In the genomic region with DNA sequence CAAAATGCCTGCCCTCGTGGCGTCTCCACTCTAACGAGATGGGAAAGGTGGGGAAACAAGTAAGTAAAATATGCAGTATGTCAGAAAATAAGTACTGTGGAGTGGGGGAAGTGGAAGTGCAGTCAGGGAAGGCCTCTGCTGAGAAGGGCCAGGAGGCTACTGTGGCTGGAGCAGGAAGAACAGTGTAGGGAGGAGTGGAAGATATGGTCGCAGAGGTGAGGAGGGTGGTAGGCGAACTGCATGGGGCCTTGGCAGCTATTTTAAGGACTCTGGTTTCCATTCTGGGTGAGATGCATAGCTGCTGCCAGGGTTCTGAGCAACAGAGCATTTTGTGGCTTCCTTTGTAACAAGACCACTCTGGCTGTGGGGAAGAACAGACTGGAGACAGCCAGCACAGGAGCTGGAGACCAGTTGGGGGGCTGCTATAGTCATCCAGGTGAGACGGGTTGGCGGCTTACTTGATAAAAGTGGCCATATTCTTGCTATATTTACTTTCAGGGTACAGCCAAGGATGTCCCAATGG, we compare ENCODE assay signal across 15 cellular contexts. TPM values are rescaled to one million over a fixed set of nuclear protein-coding genes. Genes with fewer than 3 reads are reported as not detected.
A peak's percentile ranks its signal among the peaks of the same experiment; 100 is the strongest.
DNase-seq lines count a peak whose midpoint lies in the region; ATAC-seq and TF ChIP-seq lines count a peak whose summit lies in the region.
"Had no signal": no experiment of that assay in that cellular context is flagged by ENCODE, and none has a peak within 500 bp of the region (broad histone marks: within the 10 kb centered on the region; RNA-seq: fewer than 3 reads in every experiment).

No MANE protein-coding gene starts in this region.

- ATAC-seq in GM18505 (IDR thresholded peaks at IDR 0.05; ENCODE audit: unreplicated experiment) (no peak), GM19467 (IDR thresholded peaks at IDR 0.05; ENCODE audit: unreplicated experiment) (no peak), HG03565 (IDR thresholded peaks at IDR 0.05; ENCODE audit: unreplicated experiment) (no peak)

- TF ChIP-seq CTCF in PC-9 (conservative IDR thresholded peaks at IDR 0.05): no peak

- POLR2A ChIA-PET in PC-9 (lab: Charles Lee; ENCODE audit: unreplicated experiment): no interaction called here

- CTCF ChIA-PET in PC-9 (lab: Charles Lee): no interaction called here

- H3F3A ChIP-seq in PC-9 (ENCODE audit: insufficient read depth, low read depth): peaks cover 18% of the 10 kb centered on the region

- peak overlapping the region; percentile 58 to 97 (median 94) for H3K4me3 Mint-ChIP-seq in immature natural killer cell

- H3K9me2 ChIP-seq in PC-9 (ENCODE audit: insufficient read depth): no peaks in the 10 kb centered on the region

- H3K27me3 ChIP-seq in PC-9 (ENCODE audit: insufficient read depth, low read depth): no peaks in the 10 kb centered on the region

- H3K4me1 ChIP-seq in PC-9 (replicated peaks; ENCODE audit: insufficient read depth): peaks cover 27% of the 10 kb centered on the region

- H3K36me3 ChIP-seq in PC-9 (ENCODE audit: low read depth): no peaks in the 10 kb centered on the region

- peaks cover 12% of the 10 kb centered on the region; the same call in 1 of the 2 replicates for H4K20me1 ChIP-seq in PC-9 (ENCODE audit: insufficient read depth)

- peaks cover 0 to 7% (median 0%) of the 10 kb centered on the region in 3 donors for H3K36me3 Mint-ChIP-seq in immature natural killer cell

- H3K27me3 Mint-ChIP-seq in immature natural killer cell (ENCODE audit: low read depth in 3 of 3): peaks cover 4 to 16% (median 8%) of the 10 kb centered on the region in 3 donors
- H3K27me3 Mint-ChIP-seq: progenitor cell of endocrine pancreas had no signal

- peak; percentile 53 for TF ChIP-seq POLR2A in GM18505 (IDR thresholded peaks at IDR 0.05; ENCODE audit: borderline replicate concordance, extremely low read depth, insufficient read depth, insufficient read length)

- intact Hi-C loops in PC-9 (cut with micrococcal nuclease; ENCODE audit: unreplicated experiment): no loop called here

- DNase-seq in CD1c-positive myeloid dendritic cell (ENCODE audit: extremely low spot score): peak; percentile 24
- peak; percentile 61 for DNase-seq in UCSD-AML1 (lab: John Stamatoyannopoulos, UW; ENCODE audit: unreplicated experiment)
- DNase-seq in immature natural killer cell: no peak
- DNase-seq in PC-9: no peak
- no peak for DNase-seq in NCI-H146 (lab: John Stamatoyannopoulos, UW)
- DNase-seq: COR-L47, dermis blood vessel endothelial cell, NCI-H1417, NCI-H524 treated with DMSO at 0.1 percent for 48 hours, trophoblast cell had no signal

- BruUV-seq in PC-9 (replicated peaks; lab: Mats Ljungman, UMichigan): no TSS peak

- no peak overlapping the region for H3K4me3 ChIP-seq in PC-9
- H3K4me3 ChIP-seq: SK-N-MC had no signal

- peaks cover 97 to 100% of the 10 kb centered on the region in 2 donors for H3K4me1 Mint-ChIP-seq in immature natural killer cell

- no peak overlapping the region for H3K4me2 ChIP-seq in PC-9

- no peaks in the 10 kb centered on the region for H3K9me3 ChIP-seq in PC-9 (ENCODE audit: insufficient read depth, low read depth)

- no peak overlapping the region for H2AFZ ChIP-seq in PC-9

- H3K27ac Mint-ChIP-seq in immature natural killer cell: peak overlapping the region; percentile 84 to 99 (median 94)
- H3K27ac Mint-ChIP-seq: progenitor cell of endocrine pancreas had no signal

- H3K27ac ChIP-seq in PC-9: no peak overlapping the region
- H3K27ac ChIP-seq: SK-N-MC had no signal

- peaks cover 22% of the 10 kb centered on the region for H3K79me2 ChIP-seq in PC-9 (ENCODE audit: low read depth)

- H3K9me3 Mint-ChIP-seq in immature natural killer cell: no peaks in the 10 kb centered on the region

RNA-seq across cellular contexts. Expression of a gene that starts 42.7 kb away (rescaled TPM):
- polyA plus RNA-seq in immature natural killer cell: 100 to 1,000 TPM; 176 to 336 (median 233) TPM
- total RNA-seq in PC-9 (2021): 40.3 and 41.0 TPM in 2 replicates

Comparison
In these comparisons a context has a peak if more than half of its experiments do, and no peak if none do; other contexts are left out.
1. DNase-seq: peak in CD1c-positive myeloid dendritic cell (single experiment) and UCSD-AML1 (single experiment); none in immature natural killer cell (0 of 3), PC-9 (0 of 2) and NCI-H146 (single experiment).